ENCODE assay signal across 8 cellular contexts in genomic region chr1:16960560-16961296, GRCh38. TPM values are rescaled to one million over a fixed set of nuclear protein-coding genes. Genes with fewer than 3 reads are reported as not detected.
DNase-seq lines count a peak whose midpoint lies in the region; ATAC-seq and TF ChIP-seq lines count a peak whose summit lies in the region.

No MANE protein-coding gene starts in this region.

- no peaks in the 10 kb centered on the region for H3K9me3 Mint-ChIP-seq in activated naive CD4-positive, alpha-beta T cell treated with anti-CD3 and anti-CD28 coated beads, Interleukin-2, amount 50 U/mL, for 72 hours

- H3K36me3 ChIP-seq in HUES6 (ENCODE audit: control insufficient read depth, insufficient read depth, low read length) (peaks cover 40% of the 10 kb centered on the region), psoas muscle (ENCODE audit: insufficient read depth in 1 of 2, low read depth in 1 of 2) (peaks cover 0 to 20% of the 10 kb centered on the region in 2 donors), urinary bladder (ENCODE audit: insufficient read depth) (no peaks in the 10 kb centered on the region)

- peak overlapping the region; percentile 66 to 81 for H3K27ac Mint-ChIP-seq in activated naive CD4-positive, alpha-beta T cell treated with anti-CD3 and anti-CD28 coated beads, Interleukin-2, amount 50 U/mL, for 72 hours

- peaks cover 3% of the 10 kb centered on the region; the same call in 1 of the 2 replicates for H3K4me1 ChIP-seq in HUES6 (ENCODE audit: control insufficient read depth, insufficient read depth, low read length)
- H3K4me1 ChIP-seq in psoas muscle, result peaks cover 5% of the 10 kb centered on the region
- H3K4me1 ChIP-seq in urinary bladder (ENCODE audit: insufficient read depth), result no peaks in the 10 kb centered on the region

- DNase-seq in NCI-H2081 (lab: John Stamatoyannopoulos, UW) (peak; percentile 81 to 87), NCI-H2081 treated with DMSO at 0.1 percent for 48 hours (lab: John Stamatoyannopoulos, UW) (no peak), left ventricle myocardium superior (peak; percentile 93), psoas muscle (peak; percentile 87 to 89)
- peak; percentile 84 to 85 for DNase-seq in activated naive CD4-positive, alpha-beta T cell treated with anti-CD3 and anti-CD28 coated beads, Interleukin-2, amount 50 U/mL, for 72 hours (ENCODE audit: low spot score in 2 of 2)

- intact Hi-C loops in left ventricle myocardium superior (cut with micrococcal nuclease) (no loop called here), psoas muscle (cut with DNase I) (no loop called here)

- TF ChIP-seq CTCF in psoas muscle (IDR thresholded peaks at IDR 0.05), result peak; percentile 62

- H3K9me3 ChIP-seq in HUES6 (ENCODE audit: control insufficient read depth, insufficient read depth, low read depth, low read length) (no peaks in the 10 kb centered on the region), psoas muscle (no peaks in the 10 kb centered on the region)

- ATAC-seq in SK-N-SH treated with all-trans-retinoic acid at 6 μM for 48 hours, result peak; percentile 91
- peak; percentile 92 to 95 for ATAC-seq in activated naive CD4-positive, alpha-beta T cell treated with anti-CD3 and anti-CD28 coated beads, Interleukin-2, amount 50 U/mL, for 72 hours
- peak; percentile 90 for ATAC-seq in left ventricle myocardium superior
- peak; percentile 76 to 90 (median 84) for ATAC-seq in psoas muscle

- H3K4me3 ChIP-seq in HUES6 (ENCODE audit: low read depth, low read length) (peak overlapping the region; percentile 51), psoas muscle (peak overlapping the region; percentile 56), urinary bladder (ENCODE audit: low read depth, low read length) (peak overlapping the region; percentile 57)

- H3K27me3 ChIP-seq in HUES6 (ENCODE audit: control insufficient read depth, insufficient read depth, low read length), result no peaks in the 10 kb centered on the region
- H3K27me3 ChIP-seq in psoas muscle (ENCODE audit: insufficient read depth in 3 of 3, low read length in 2 of 3), result no peaks in the 10 kb centered on the region

- no peak overlapping the region for H3K27ac ChIP-seq in HUES6 (ENCODE audit: low read depth, low read length)
- H3K27ac ChIP-seq in psoas muscle, result peak overlapping the region; percentile 30
- H3K27ac ChIP-seq in urinary bladder (ENCODE audit: low read depth), result no peak overlapping the region

- H3K9ac ChIP-seq in HUES6 (ENCODE audit: low read length), result peak overlapping the region; percentile 46

- H3K36me3 Mint-ChIP-seq in activated naive CD4-positive, alpha-beta T cell treated with anti-CD3 and anti-CD28 coated beads, Interleukin-2, amount 50 U/mL, for 72 hours, result no peaks in the 10 kb centered on the region

- WGBS in psoas muscle, 3 donors, result 10 to 18% (median 11%) methylated on average over 39 to 57 of the region's 57 CpGs
- 6% methylated on average over 55 of the region's 57 CpGs for WGBS in urinary bladder

TF ChIP-seq in SK-N-SH treated with all-trans-retinoic acid at 6 μM for 48 hours, 23 proteins besides CTCF, POLR2A, EP300 and RAD21:
- TF ChIP-seq CSDC2 (CRISPR knock-in tag; IDR thresholded peaks at IDR 0.05), result no peak
- no peak for TF ChIP-seq ISL1 (CRISPR knock-in tag; IDR thresholded peaks at IDR 0.05)
- TF ChIP-seq ZNF70 (CRISPR knock-in tag; IDR thresholded peaks at IDR 0.05), result no peak
- TF ChIP-seq GLIS3 (CRISPR knock-in tag; IDR thresholded peaks at IDR 0.05), result no peak
- TF ChIP-seq POU6F1 (CRISPR knock-in tag; IDR thresholded peaks at IDR 0.05; ENCODE audit: borderline replicate concordance, low read depth), result no peak
- TF ChIP-seq ARNTL (CRISPR knock-in tag; IDR thresholded peaks at IDR 0.05; ENCODE audit: borderline replicate concordance, low read depth), result no peak
- TF ChIP-seq CSRNP3 (CRISPR knock-in tag; IDR thresholded peaks at IDR 0.05), result no peak
- TF ChIP-seq OSR1 (CRISPR knock-in tag; IDR thresholded peaks at IDR 0.05), result no peak
- TF ChIP-seq BACH2 (CRISPR knock-in tag; IDR thresholded peaks at IDR 0.05; ENCODE audit: borderline replicate concordance), result no peak
- no peak for TF ChIP-seq ESRRG (CRISPR knock-in tag; IDR thresholded peaks at IDR 0.05)
- no peak for TF ChIP-seq ZFP3 (CRISPR knock-in tag; IDR thresholded peaks at IDR 0.05)
- no peak for TF ChIP-seq ZNF8 (CRISPR knock-in tag; IDR thresholded peaks at IDR 0.05)
- TF ChIP-seq RARB (CRISPR knock-in tag; IDR thresholded peaks at IDR 0.05), result no peak
- no peak for TF ChIP-seq CREB5 (CRISPR knock-in tag; IDR thresholded peaks at IDR 0.05; ENCODE audit: low read depth)
- no peak for TF ChIP-seq SNAI2 (CRISPR knock-in tag; IDR thresholded peaks at IDR 0.05)
- TF ChIP-seq ZNF565 (CRISPR knock-in tag; conservative IDR thresholded peaks at IDR 0.05; ENCODE audit: low read depth), result no peak

RNA-seq across cellular contexts. Expression of gene MFAP2, which starts 19.7 kb away (rescaled TPM):
- under 1 TPM in 1 of 2 donors, not detected in 1; 0.37 TPM for total RNA-seq in activated naive CD4-positive, alpha-beta T cell treated with anti-CD3 and anti-CD28 coated beads, Interleukin-2, amount 50 U/mL, for 72 hours
- 4.2 TPM for total RNA-seq in left ventricle myocardium superior
- total RNA-seq in psoas muscle, result 1 to 10 TPM in 2 of 4 donors, under 1 TPM in 2; 0.57 to 4.0 (median 1.1) TPM
- 1 to 10 TPM in 1 of 3 donors, under 1 TPM in 2; 0.40 to 1.5 (median 0.49) TPM for polyA plus RNA-seq in psoas muscle
- 33.3 TPM for total RNA-seq in urinary bladder
- polyA plus RNA-seq in urinary bladder, result 20.3 TPM

RNA-seq across cellular contexts. Expression of gene CROCC, which starts 39.0 kb away (rescaled TPM):
- total RNA-seq in activated naive CD4-positive, alpha-beta T cell treated with anti-CD3 and anti-CD28 coated beads, Interleukin-2, amount 50 U/mL, for 72 hours, result 10 to 100 TPM; 28.4 to 35.5 TPM
- total RNA-seq in left ventricle myocardium superior, result 7.9 TPM
- total RNA-seq in psoas muscle, result 1 to 10 TPM; 3.1 to 6.4 (median 4.3) TPM
- polyA plus RNA-seq in psoas muscle, result 1 to 10 TPM; 3.6 to 6.5 (median 4.8) TPM
- total RNA-seq in urinary bladder, result 13.7 TPM
- polyA plus RNA-seq in urinary bladder, result 26.4 TPM

RNA-seq across cellular contexts. Expression of gene ATP13A2, which starts 51.0 kb away (rescaled TPM):
- total RNA-seq in activated naive CD4-positive, alpha-beta T cell treated with anti-CD3 and anti-CD28 coated beads, Interleukin-2, amount 50 U/mL, for 72 hours, result 10 to 100 TPM; 13.9 to 24.7 TPM
- total RNA-seq in left ventricle myocardium superior, result 17.8 TPM
- total RNA-seq in psoas muscle, result 10 to 100 TPM; 13.9 to 30.6 (median 22.6) TPM
- polyA plus RNA-seq in psoas muscle, result 10 to 100 TPM; 17.3 to 22.6 (median 19.4) TPM
- 13.9 TPM for total RNA-seq in urinary bladder
- 23.6 TPM for polyA plus RNA-seq in urinary bladder
